In the genomic region with DNA sequence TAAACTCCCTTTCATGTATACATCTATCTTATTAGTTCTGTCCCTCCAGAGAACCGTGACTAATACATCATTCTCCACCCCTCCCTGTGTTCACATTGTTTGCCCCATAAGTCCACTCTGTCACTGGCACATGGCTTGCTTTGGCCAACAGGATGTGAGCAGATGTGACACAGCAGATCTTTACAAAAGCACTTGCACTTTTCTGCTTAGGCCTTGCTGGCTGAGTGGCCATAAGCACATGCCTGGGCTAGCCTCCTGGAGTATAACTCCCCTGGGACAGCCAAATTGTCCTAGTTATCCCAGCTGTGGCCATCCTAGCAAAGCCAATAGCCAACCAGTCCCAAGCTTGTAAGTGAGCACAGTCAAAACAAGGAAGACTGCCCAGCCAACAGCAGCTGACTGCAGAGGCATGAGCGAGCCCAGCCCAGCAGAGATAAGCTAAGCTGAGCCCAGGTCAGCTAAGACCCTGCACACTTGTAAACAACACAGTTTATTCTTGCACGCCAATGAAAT, we compare ENCODE assay signal across 11 cellular contexts. TPM values are rescaled to one million over a fixed set of nuclear protein-coding genes. Genes with fewer than 3 reads are reported as not detected.
DNase-seq lines count a peak whose midpoint lies in the region; ATAC-seq and TF ChIP-seq lines count a peak whose summit lies in the region.
"Had no signal": no experiment of that assay in that cellular context is flagged by ENCODE, and none has a peak within 500 bp of the region (broad histone marks: within the 10 kb centered on the region; RNA-seq: fewer than 3 reads in every experiment).

No MANE protein-coding gene starts in this region.

- H3K9ac ChIP-seq in Karpas-422 (ENCODE audit: low read length), result no peak overlapping the region

- no peak overlapping the region for H3K4me3 Mint-ChIP-seq in naive thymus-derived CD4-positive, alpha-beta T cell

- peaks cover 0 to under 1% of the 10 kb centered on the region in 2 donors for H3K27me3 ChIP-seq in naive thymus-derived CD4-positive, alpha-beta T cell (ENCODE audit: control insufficient read depth in 2 of 2, insufficient read depth in 2 of 2, low read length in 2 of 2)
- no peaks in the 10 kb centered on the region for H3K27me3 ChIP-seq in Karpas-422 (ENCODE audit: low read length)

- no peaks in the 10 kb centered on the region for H3K36me3 ChIP-seq in naive thymus-derived CD4-positive, alpha-beta T cell (ENCODE audit: control insufficient read depth in 2 of 3, insufficient read depth in 3 of 3, low read length in 3 of 3)
- no peaks in the 10 kb centered on the region for H3K36me3 ChIP-seq in mucosa of descending colon (ENCODE audit: low read depth)
- H3K36me3 ChIP-seq in Karpas-422 (ENCODE audit: insufficient read depth, low read length), result no peaks in the 10 kb centered on the region

- no peaks in the 10 kb centered on the region for H3K36me3 Mint-ChIP-seq in naive thymus-derived CD4-positive, alpha-beta T cell

- H3K4me1 Mint-ChIP-seq in naive thymus-derived CD4-positive, alpha-beta T cell, result no peaks in the 10 kb centered on the region

- no peaks in the 10 kb centered on the region for H3K9me3 ChIP-seq in naive thymus-derived CD4-positive, alpha-beta T cell (ENCODE audit: control insufficient read depth in 2 of 3, low read length in 3 of 3)
- H3K9me3 ChIP-seq in mucosa of descending colon (no peaks in the 10 kb centered on the region), Karpas-422 (ENCODE audit: low read length) (no peaks in the 10 kb centered on the region)

- no peak overlapping the region for H3K27ac ChIP-seq in naive thymus-derived CD4-positive, alpha-beta T cell (ENCODE audit: low read depth, low read length)
- H3K27ac ChIP-seq in Karpas-422 (ENCODE audit: low read length), result no peak overlapping the region

- no peaks in the 10 kb centered on the region for H3K4me1 ChIP-seq in naive thymus-derived CD4-positive, alpha-beta T cell (ENCODE audit: control insufficient read depth in 2 of 2, insufficient read depth in 2 of 2, low read length in 2 of 2)
- no peaks in the 10 kb centered on the region for H3K4me1 ChIP-seq in mucosa of descending colon (ENCODE audit: low read depth)
- no peaks in the 10 kb centered on the region for H3K4me1 ChIP-seq in Karpas-422 (ENCODE audit: low read length)

- POLR2A ChIA-PET in naive thymus-derived CD4-positive, alpha-beta T cell (lab: Charles Lee), result no interaction called here

- peaks cover 0 to 6% (median 0%) of the 10 kb centered on the region in 11 donors for H3K9me3 Mint-ChIP-seq in naive thymus-derived CD4-positive, alpha-beta T cell

- no peaks in the 10 kb centered on the region for H3K9me2 ChIP-seq in Karpas-422 (replicated peaks; ENCODE audit: insufficient read depth, low read length)

- no peak overlapping the region for H3K27ac Mint-ChIP-seq in naive thymus-derived CD4-positive, alpha-beta T cell

- no peak overlapping the region for H3K4me2 ChIP-seq in Karpas-422 (ENCODE audit: low read depth, low read length, poor library complexity, severe bottlenecking)

- no peak for TF ChIP-seq CTCF in mucosa of descending colon (IDR thresholded peaks at IDR 0.05)

- no peak overlapping the region for H3K4me3 ChIP-seq in naive thymus-derived CD4-positive, alpha-beta T cell (ENCODE audit: low read length)
- H3K4me3 ChIP-seq in mucosa of descending colon, result no peak overlapping the region
- H3K4me3 ChIP-seq in Karpas-422 (ENCODE audit: low read length), result no peak overlapping the region

- intact Hi-C loops in naive thymus-derived CD4-positive, alpha-beta T cell (cut with micrococcal nuclease), result no loop called here
- intact Hi-C loops in mucosa of descending colon (cut with DNase I, micrococcal nuclease), result no loop called here

- no peak overlapping the region for H2AFZ ChIP-seq in Karpas-422 (ENCODE audit: low read length)

- ATAC-seq in GM18517 (IDR thresholded peaks at IDR 0.05; ENCODE audit: unreplicated experiment) (peak; percentile 64), HG03095 (IDR thresholded peaks at IDR 0.05; ENCODE audit: unreplicated experiment) (peak; percentile 60), mucosa of descending colon (no peak)
- peak; percentile 54 for ATAC-seq in naive thymus-derived CD4-positive, alpha-beta T cell

- no peaks in the 10 kb centered on the region for H3K79me2 ChIP-seq in Karpas-422 (ENCODE audit: low read length)

- peaks cover 9 to 21% (median 13%) of the 10 kb centered on the region in 5 donors for H3K27me3 Mint-ChIP-seq in naive thymus-derived CD4-positive, alpha-beta T cell

- CTCF ChIA-PET in naive thymus-derived CD4-positive, alpha-beta T cell (lab: Charles Lee), result no interaction called here

- H4K20me1 ChIP-seq in Karpas-422 (ENCODE audit: insufficient read depth, low read depth, low read length), result no peaks in the 10 kb centered on the region

- peak; percentile 23 for DNase-seq in astrocyte of the hippocampus (ENCODE audit: low read depth, low spot score)
- no peak for DNase-seq in naive thymus-derived CD4-positive, alpha-beta T cell
- no peak for DNase-seq in NCI-H1930 (lab: John Stamatoyannopoulos, UW)
- DNase-seq in mucosa of descending colon, result no peak
- DNase-seq in NCI-H345 (lab: John Stamatoyannopoulos, UW), result no peak
- no peak for DNase-seq in Karpas-422
- DNase-seq: activated effector memory CD4-positive, alpha-beta T cell treated with Interleukin-2 at 50 U/mL for 16 hours; hypothalamus; stimulated activated CD4-positive, alpha-beta T cell treated with anti-CD3 and anti-CD28 coated beads, Interleukin-15, amount 100 ng/mL, for 24 hours had no signal

RNA-seq across cellular contexts. Expression of gene RCN1, which starts 9.7 kb away (rescaled TPM):
- 10 to 100 TPM in 2 of 5 experiments, 1 to 10 TPM in 3; 5.5 to 26.8 (median 9.6) TPM for total RNA-seq in naive thymus-derived CD4-positive, alpha-beta T cell
- 1 to 10 TPM; 5.6 to 7.0 TPM for polyA plus RNA-seq in naive thymus-derived CD4-positive, alpha-beta T cell
- 10 to 100 TPM; 34.2 to 46.4 (median 40.1) TPM for total RNA-seq in mucosa of descending colon
- total RNA-seq in Karpas-422 (2014; rRNA removed; shearing (Covaris generic); ENCODE audit: low replicate concordance), result 16.1 and 17.7 TPM in 2 replicates
